Comparison of ENCODE assay signal across 9 cellular contexts in the genomic region with DNA sequence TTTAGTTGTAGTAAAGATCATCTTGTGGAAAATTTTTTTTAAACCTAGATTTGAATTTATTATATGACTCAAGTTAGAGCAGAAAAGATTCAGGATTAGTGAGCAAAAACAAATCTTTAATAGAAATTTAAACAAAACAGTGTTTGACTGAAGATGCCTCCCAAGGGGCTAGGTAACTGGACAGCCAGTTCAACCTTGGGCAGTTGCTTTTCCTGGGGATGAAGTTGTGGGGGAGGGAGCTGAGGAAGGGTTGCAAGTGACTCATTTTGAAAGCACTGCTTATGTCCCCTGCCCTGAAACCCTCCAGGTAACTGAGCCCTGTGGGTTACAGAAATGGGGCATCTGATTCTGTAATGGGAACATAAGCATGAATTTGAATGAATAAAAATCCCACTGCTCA. TPM values are rescaled to one million over a fixed set of nuclear protein-coding genes. Genes with fewer than 3 reads are reported as not detected.
DNase-seq lines count a peak whose midpoint lies in the region; ATAC-seq, FAIRE-seq and TF ChIP-seq lines count a peak whose summit lies in the region.
"Had no signal": no experiment of that assay in that cellular context is flagged by ENCODE, and none has a peak within 500 bp of the region (broad histone marks: within the 10 kb centered on the region; RNA-seq: fewer than 3 reads in every experiment).

No MANE protein-coding gene starts in this region.

- H3K9ac ChIP-seq in GM12878 (ENCODE audit: control insufficient read depth, insufficient read depth, low read length), result peak overlapping the region; percentile 3; the same call in 1 of the 2 replicates

- H3K4me2 ChIP-seq in GM12878 (ENCODE audit: control insufficient read depth, insufficient read depth), result peak overlapping the region; percentile 93

- intact Hi-C loops in GM12878 (cut with micrococcal nuclease; ENCODE audit: unreplicated experiment), result loop anchor here (1.0 to 5.0 kb wide), 2 partner anchors 45 to 101 kb away; no protein-coding TSS in a partner anchor

- TF ChIP-seq RAD21 in GM12878 (IDR thresholded peaks at IDR 0.05; ENCODE audit: insufficient read depth, low read depth, low read length), result no peak

- in situ Hi-C loops in GM12878 (cut with MboI), result no loop called here

- no peaks in the 10 kb centered on the region; the same call in 2 of the 3 replicates for H3K9me3 ChIP-seq in GM12878 (replicated peaks; ENCODE audit: control insufficient read depth, insufficient read depth, low read length)

- no peak overlapping the region for H3K4me3 ChIP-seq in GM12878

- H3K79me2 ChIP-seq in GM12878 (ENCODE audit: control insufficient read depth, insufficient read depth, low read length), result no peaks in the 10 kb centered on the region

- TF ChIP-seq POLR2A in GM12878 (IDR thresholded peaks at IDR 0.05; ENCODE audit: low read depth, low read length), result no peak

- RAD21 ChIA-PET in GM12878 (lab: Charles Lee; ENCODE audit: unreplicated experiment), result interaction anchor here (0.9 to 4.9 kb wide), 12 partner anchors 10 to 287 kb away, joined by 3 to 57 read pairs (median 5); a partner anchor contains a TSS

- no peak overlapping the region; the same call in 1 of the 2 replicates for H2AFZ ChIP-seq in GM12878 (ENCODE audit: control insufficient read depth, low read depth, low read length)

- SMC1A ChIA-PET in GM12878 (lab: Charles Lee; ENCODE audit: uncharacterized antibody, unreplicated experiment), result interaction anchor here (0.6 to 5.1 kb wide), 12 partner anchors 12 to 105 kb away, joined by 3 to 87 read pairs (median 4); a partner anchor contains a TSS

- POLR2A ChIA-PET in GM12878 (lab: Charles Lee), result interaction anchor here (0.6 to 1.7 kb wide), 7 partner anchors 13 to 306 kb away, joined by 3 to 7 read pairs (median 3); a partner anchor contains a TSS

- DNase-seq in A172 (ENCODE audit: low spot score) (peak; percentile 35), GM12878 (ENCODE audit: low read depth, low spot score) (peak; percentile 78), NCI-H774 (lab: John Stamatoyannopoulos, UW) (no peak), NAMALWA (ENCODE audit: low spot score) (no peak), NCI-H1048 (lab: John Stamatoyannopoulos, UW) (no peak), RKO (ENCODE audit: low spot score) (no peak)
- DNase-seq: SHP77 treated with DMSO at 0.1 percent for 48 hours had no signal

- peak; percentile 89 for FAIRE-seq in GM12878 (lab: Jason Lieb, UNC)

- CTCF ChIA-PET in GM12878 (lab: Yijun Ruan, JAX), result interaction anchor here (0.6 to 4.9 kb wide), 10 partner anchors 13 to 440 kb away, joined by 3 to 70 read pairs (median 4); a partner anchor contains a TSS

- peaks cover 30% of the 10 kb centered on the region for H3K4me1 ChIP-seq in GM12878 (ENCODE audit: control insufficient read depth, insufficient read depth, low read length)

- no TSS peak for BruUV-seq in GM12878 (replicated peaks; lab: Mats Ljungman, UMichigan)

- no peaks in the 10 kb centered on the region for H4K20me1 ChIP-seq in GM12878 (ENCODE audit: control insufficient read depth, insufficient read depth)

- ATAC-seq in GM19372 (IDR thresholded peaks at IDR 0.05; ENCODE audit: low read depth, unreplicated experiment) (peak; percentile 51), HG03378 (IDR thresholded peaks at IDR 0.05; ENCODE audit: unreplicated experiment) (peak; percentile 41), GM12878 (peak; percentile 72)

- no peak for TF ChIP-seq CTCF in GM12878 (IDR thresholded peaks at IDR 0.05 in 2 of 3, conservative IDR thresholded peaks at IDR 0.05 in 1 of 3; ENCODE audit: control insufficient read depth in 2 of 3, extremely low read depth in 1 of 3, insufficient read depth in 1 of 3, low read depth in 3 of 3, low read length in 3 of 3)

- no peaks in the 10 kb centered on the region for H3K36me3 ChIP-seq in GM12878 (ENCODE audit: control insufficient read depth in 2 of 2, insufficient read depth in 2 of 2, low read length in 1 of 2)

- peak in 1 of 2 experiments; percentile 82; a peak in 2 of 4 replicates for TF ChIP-seq EP300 in GM12878 (IDR thresholded peaks at IDR 0.05; ENCODE audit: borderline replicate concordance in 1 of 2, control insufficient read depth in 1 of 2, low read depth in 2 of 2, low read length in 2 of 2)

- peak overlapping the region; percentile 62 for H3K27ac ChIP-seq in GM12878 (ENCODE audit: control insufficient read depth, insufficient read depth)

- H3K27me3 ChIP-seq in GM12878 (replicated peaks in 1 of 2; ENCODE audit: control insufficient read depth in 2 of 2, insufficient read depth in 2 of 2, low read length in 1 of 2), result no peaks in the 10 kb centered on the region

TF ChIP-seq in GM12878, 131 proteins besides CTCF, POLR2A, EP300 and RAD21 (continues in another document):
- TF ChIP-seq ZNF384 (IDR thresholded peaks at IDR 0.05; ENCODE audit: borderline replicate concordance, low read depth, low read length) (no peak), STAT3 (IDR thresholded peaks at IDR 0.05; ENCODE audit: low read depth, low read length) (no peak), SP1 (IDR thresholded peaks at IDR 0.05; ENCODE audit: low read depth, low read length) (peak; percentile 55), HDAC2 (IDR thresholded peaks at IDR 0.05) (no peak), JUND (IDR thresholded peaks at IDR 0.05; ENCODE audit: low read depth, low read length) (peak; percentile 84), BHLHE40 (IDR thresholded peaks at IDR 0.05; ENCODE audit: borderline replicate concordance in 1 of 2, low read depth in 2 of 2, low read length in 1 of 2) (no peak), CHD1 (IDR thresholded peaks at IDR 0.05; ENCODE audit: low read depth, low read length) (no peak), BMI1 (IDR thresholded peaks at IDR 0.05; ENCODE audit: borderline replicate concordance) (no peak)
- TF ChIP-seq, protein P1, sequence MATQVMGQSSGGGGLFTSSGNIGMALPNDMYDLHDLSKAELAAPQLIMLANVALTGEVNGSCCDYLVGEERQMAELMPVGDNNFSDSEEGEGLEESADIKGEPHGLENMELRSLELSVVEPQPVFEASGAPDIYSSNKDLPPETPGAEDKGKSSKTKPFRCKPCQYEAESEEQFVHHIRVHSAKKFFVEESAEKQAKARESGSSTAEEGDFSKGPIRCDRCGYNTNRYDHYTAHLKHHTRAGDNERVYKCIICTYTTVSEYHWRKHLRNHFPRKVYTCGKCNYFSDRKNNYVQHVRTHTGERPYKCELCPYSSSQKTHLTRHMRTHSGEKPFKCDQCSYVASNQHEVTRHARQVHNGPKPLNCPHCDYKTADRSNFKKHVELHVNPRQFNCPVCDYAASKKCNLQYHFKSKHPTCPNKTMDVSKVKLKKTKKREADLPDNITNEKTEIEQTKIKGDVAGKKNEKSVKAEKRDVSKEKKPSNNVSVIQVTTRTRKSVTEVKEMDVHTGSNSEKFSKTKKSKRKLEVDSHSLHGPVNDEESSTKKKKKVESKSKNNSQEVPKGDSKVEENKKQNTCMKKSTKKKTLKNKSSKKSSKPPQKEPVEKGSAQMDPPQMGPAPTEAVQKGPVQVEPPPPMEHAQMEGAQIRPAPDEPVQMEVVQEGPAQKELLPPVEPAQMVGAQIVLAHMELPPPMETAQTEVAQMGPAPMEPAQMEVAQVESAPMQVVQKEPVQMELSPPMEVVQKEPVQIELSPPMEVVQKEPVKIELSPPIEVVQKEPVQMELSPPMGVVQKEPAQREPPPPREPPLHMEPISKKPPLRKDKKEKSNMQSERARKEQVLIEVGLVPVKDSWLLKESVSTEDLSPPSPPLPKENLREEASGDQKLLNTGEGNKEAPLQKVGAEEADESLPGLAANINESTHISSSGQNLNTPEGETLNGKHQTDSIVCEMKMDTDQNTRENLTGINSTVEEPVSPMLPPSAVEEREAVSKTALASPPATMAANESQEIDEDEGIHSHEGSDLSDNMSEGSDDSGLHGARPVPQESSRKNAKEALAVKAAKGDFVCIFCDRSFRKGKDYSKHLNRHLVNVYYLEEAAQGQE (IDR thresholded peaks at IDR 0.05; ENCODE audit: low read depth, low read length), result no peak
- TF ChIP-seq, protein P2, sequence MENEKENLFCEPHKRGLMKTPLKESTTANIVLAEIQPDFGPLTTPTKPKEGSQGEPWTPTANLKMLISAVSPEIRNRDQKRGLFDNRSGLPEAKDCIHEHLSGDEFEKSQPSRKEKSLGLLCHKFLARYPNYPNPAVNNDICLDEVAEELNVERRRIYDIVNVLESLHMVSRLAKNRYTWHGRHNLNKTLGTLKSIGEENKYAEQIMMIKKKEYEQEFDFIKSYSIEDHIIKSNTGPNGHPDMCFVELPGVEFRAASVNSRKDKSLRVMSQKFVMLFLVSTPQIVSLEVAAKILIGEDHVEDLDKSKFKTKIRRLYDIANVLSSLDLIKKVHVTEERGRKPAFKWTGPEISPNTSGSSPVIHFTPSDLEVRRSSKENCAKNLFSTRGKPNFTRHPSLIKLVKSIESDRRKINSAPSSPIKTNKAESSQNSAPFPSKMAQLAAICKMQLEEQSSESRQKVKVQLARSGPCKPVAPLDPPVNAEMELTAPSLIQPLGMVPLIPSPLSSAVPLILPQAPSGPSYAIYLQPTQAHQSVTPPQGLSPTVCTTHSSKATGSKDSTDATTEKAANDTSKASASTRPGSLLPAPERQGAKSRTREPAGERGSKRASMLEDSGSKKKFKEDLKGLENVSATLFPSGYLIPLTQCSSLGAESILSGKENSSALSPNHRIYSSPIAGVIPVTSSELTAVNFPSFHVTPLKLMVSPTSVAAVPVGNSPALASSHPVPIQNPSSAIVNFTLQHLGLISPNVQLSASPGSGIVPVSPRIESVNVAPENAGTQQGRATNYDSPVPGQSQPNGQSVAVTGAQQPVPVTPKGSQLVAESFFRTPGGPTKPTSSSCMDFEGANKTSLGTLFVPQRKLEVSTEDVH (IDR thresholded peaks at IDR 0.05; ENCODE audit: low read depth, partially characterized antibody), result no peak

RNA-seq across cellular contexts. Expression of a gene that starts 13.1 kb away (rescaled TPM):
- total RNA-seq in A172 (2014; rRNA removed; shearing (Covaris generic)), result 0.96 and 4.9 TPM in 2 replicates
- 2.5 and 2.9 TPM in 2 replicates for total RNA-seq in GM12878 (2013; cell fraction: nucleolus; rRNA removed)
- total RNA-seq in GM12878 (2014; rRNA removed), result 0.45 and 0.54 TPM in 2 replicates
- total RNA-seq in GM12878 (2014; rRNA removed; fragmentation: Illumina TruSeq; extraction: Trizol), result 0.51 and 0.58 TPM in 2 replicates
- 0.56 and 1.2 TPM in 2 replicates for total RNA-seq in GM12878 (2021)
- polyA plus RNA-seq in GM12878 (2011; ENCODE audit: low read depth), result 0.21 TPM
- 1.5 and 2.7 TPM in 2 replicates for polyA plus RNA-seq in GM12878 (2011; rRNA removed)
- 0.25 and 0.74 TPM in 2 replicates for polyA plus RNA-seq in GM12878 (2011; cell fraction: cytosol; rRNA removed)
- polyA plus RNA-seq in GM12878 (2011; cell fraction: nucleus; rRNA removed), result 2.4 and 2.8 TPM in 2 replicates
- 0.53 and 1.00 TPM in 2 replicates for polyA plus RNA-seq in GM12878 (2012)
- 0.49 and 0.57 TPM in 2 replicates for polyA plus RNA-seq in GM12878 (2014; fragmentation: Illumina TruSeq; extraction: Trizol)
- polyA plus RNA-seq in GM12878 (2014; fragmentation: Nextera tagmentation; extraction: Ambion mirVana), result under 1 TPM; 0.19 to 0.55 TPM
- polyA plus RNA-seq in GM12878 (2014; rRNA removed), result 0.36 and 0.47 TPM in 2 replicates
- 1 to 10 TPM in 1 of 2 experiments, under 1 TPM in 1; 0.37 to 1.0 TPM for polyA plus RNA-seq in GM12878 (2016; fragmentation: Nextera tagmentation; extraction: Ambion mirVana)
- polyA minus RNA-seq in GM12878 (2011; rRNA and poly(A)+ RNA removed), result 2.7 TPM in 2 replicates
- 0.53 and 2.0 TPM in 2 replicates for polyA minus RNA-seq in GM12878 (2011; cell fraction: cytosol; rRNA and poly(A)+ RNA removed)
- 4.7 and 7.2 TPM in 2 replicates for polyA minus RNA-seq in GM12878 (2011; cell fraction: nucleus; rRNA and poly(A)+ RNA removed)

Comparison
In these comparisons a context has a peak if more than half of its experiments do, and no peak if none do; other contexts are left out.
1. DNase-seq: peak in A172 (single experiment) and GM12878 (single experiment); none in NCI-H774 (single experiment), NAMALWA (single experiment), NCI-H1048 (single experiment) and RKO (single experiment).
2. Peak in every context shown above with its lines, with median percentiles within 50 percentile points of each other: ATAC-seq.